ENCODE assay signal across 8 cellular contexts in genomic region chrX:47233333-47234113, GRCh38. TPM values are rescaled to one million over a fixed set of nuclear protein-coding genes. Genes with fewer than 3 reads are reported as not detected.
A peak's percentile ranks its signal among the peaks of the same experiment; 100 is the strongest.
DNase-seq lines count a peak whose midpoint lies in the region; ATAC-seq, FAIRE-seq and TF ChIP-seq lines count a peak whose summit lies in the region.

No MANE protein-coding gene starts in this region.

- H2AFZ ChIP-seq in astrocyte (ENCODE audit: low read depth, low read length): no peak overlapping the region

- H3K27me3 ChIP-seq in astrocyte (ENCODE audit: insufficient read depth, low read length) (no peaks in the 10 kb centered on the region), rectal smooth muscle tissue (ENCODE audit: control insufficient read depth, insufficient read depth, low read length) (no peaks in the 10 kb centered on the region), aorta (ENCODE audit: control insufficient read depth in 1 of 2, insufficient read depth in 2 of 2, low read length in 1 of 2) (no peaks in the 10 kb centered on the region)

- H3K4me3 ChIP-seq in astrocyte (ENCODE audit: insufficient read depth, low read depth, low read length) (peak overlapping the region; percentile 84), rectal smooth muscle tissue (ENCODE audit: low read length) (peak overlapping the region; percentile 71), aorta (ENCODE audit: low read length in 2 of 2) (peak overlapping the region; percentile 45 to 82)

- TF ChIP-seq CTCF in astrocyte (IDR thresholded peaks at IDR 0.05; ENCODE audit: insufficient read depth, low read depth, low read length): no peak

- H3K4me2 ChIP-seq in astrocyte (ENCODE audit: low read length): peak overlapping the region; percentile 93

- H3K9ac ChIP-seq in astrocyte (ENCODE audit: low read length): peak overlapping the region; percentile 99
- H3K9ac ChIP-seq in rectal smooth muscle tissue (ENCODE audit: low read length): no peak overlapping the region

- DNase-seq in NCI-H187 treated with DMSO at 0.1 percent for 48 hours (lab: John Stamatoyannopoulos, UW): peak; percentile 57
- DNase-seq in T-helper 2 cell treated with Interferon-gamma antibody and Interleukin-4, amounts not matched to agents 5 μg/mL and 100 μg/mL, for 36 hours (ENCODE audit: low spot score): peak; percentile 92
- peak; percentile 95 for DNase-seq in astrocyte (ENCODE audit: low read depth)
- DNase-seq in hepatic stellate cell (ENCODE audit: low spot score): peak; percentile 91
- DNase-seq in aorta: peak; percentile 96 to 97

- peaks cover 7% of the 10 kb centered on the region for H4K20me1 ChIP-seq in astrocyte (ENCODE audit: insufficient read depth, low read length)

- WGBS in aorta, 2 donors: 1 to 12% methylated on average over 48 to 51 of the region's 51 CpGs

- H3K27me3 Mint-ChIP-seq in T-helper 2 cell treated with Interferon-gamma antibody and Interleukin-4, amounts not matched to agents 5 μg/mL and 100 μg/mL, for 36 hours (ENCODE audit: low read depth): no peaks in the 10 kb centered on the region
- no peaks in the 10 kb centered on the region for H3K27me3 Mint-ChIP-seq in astrocyte (ENCODE audit: low read depth, unreplicated experiment)

- peak; percentile 56 for TF ChIP-seq POLR2A in GM18505 (IDR thresholded peaks at IDR 0.05; ENCODE audit: borderline replicate concordance, extremely low read depth, insufficient read depth, insufficient read length)

- no peaks in the 10 kb centered on the region for H3K9me3 Mint-ChIP-seq in T-helper 2 cell treated with Interferon-gamma antibody and Interleukin-4, amounts not matched to agents 5 μg/mL and 100 μg/mL, for 36 hours
- H3K9me3 Mint-ChIP-seq in astrocyte (ENCODE audit: unreplicated experiment): peaks cover 1% of the 10 kb centered on the region

- H3K36me3 Mint-ChIP-seq in T-helper 2 cell treated with Interferon-gamma antibody and Interleukin-4, amounts not matched to agents 5 μg/mL and 100 μg/mL, for 36 hours (ENCODE audit: low read depth): peaks cover 19% of the 10 kb centered on the region
- no peaks in the 10 kb centered on the region for H3K36me3 Mint-ChIP-seq in astrocyte (ENCODE audit: low read depth, unreplicated experiment)

- H3K36me3 ChIP-seq in astrocyte (ENCODE audit: insufficient read depth, low read length): no peaks in the 10 kb centered on the region
- peaks cover 3% of the 10 kb centered on the region for H3K36me3 ChIP-seq in rectal smooth muscle tissue (ENCODE audit: control insufficient read depth, insufficient read depth, low read length)
- no peaks in the 10 kb centered on the region for H3K36me3 ChIP-seq in aorta (ENCODE audit: control insufficient read depth in 1 of 2, insufficient read depth in 2 of 2, low read length in 1 of 2)

- H3K27ac ChIP-seq in astrocyte (ENCODE audit: low read depth, low read length): peak overlapping the region; percentile 99
- peak overlapping the region; percentile 95 for H3K27ac ChIP-seq in rectal smooth muscle tissue (ENCODE audit: low read depth, low read length)
- peak overlapping the region; percentile 43 to 58 for H3K27ac ChIP-seq in aorta (ENCODE audit: low read depth in 1 of 2, low read length in 2 of 2)

- H3K4me3 Mint-ChIP-seq in T-helper 2 cell treated with Interferon-gamma antibody and Interleukin-4, amounts not matched to agents 5 μg/mL and 100 μg/mL, for 36 hours: peak overlapping the region; percentile 96
- peak overlapping the region; percentile 94 for H3K4me3 Mint-ChIP-seq in astrocyte (ENCODE audit: unreplicated experiment)

- peaks cover 9% of the 10 kb centered on the region for H3K4me1 Mint-ChIP-seq in T-helper 2 cell treated with Interferon-gamma antibody and Interleukin-4, amounts not matched to agents 5 μg/mL and 100 μg/mL, for 36 hours (ENCODE audit: low read depth)
- peaks cover 2% of the 10 kb centered on the region for H3K4me1 Mint-ChIP-seq in astrocyte (ENCODE audit: low read depth, unreplicated experiment)

- H3K79me2 ChIP-seq in astrocyte (ENCODE audit: insufficient read depth, low read length): peaks cover 48% of the 10 kb centered on the region

- peak overlapping the region; percentile 100 for H3K27ac Mint-ChIP-seq in T-helper 2 cell treated with Interferon-gamma antibody and Interleukin-4, amounts not matched to agents 5 μg/mL and 100 μg/mL, for 36 hours
- peak overlapping the region; percentile 98 for H3K27ac Mint-ChIP-seq in astrocyte (ENCODE audit: unreplicated experiment)

- no peaks in the 10 kb centered on the region for H3K9me3 ChIP-seq in astrocyte (ENCODE audit: insufficient read depth, low read depth, low read length)
- no peaks in the 10 kb centered on the region for H3K9me3 ChIP-seq in aorta (ENCODE audit: control insufficient read depth, low read length)

- intact Hi-C loops in aorta (cut with DNase I): loop anchor here in 1 of 2 donors (1.0 to 5.0 kb wide), 2 partner anchors 15 to 129 kb away; partner anchors contain the start of gene CDK16

- ATAC-seq in GM18505 (IDR thresholded peaks at IDR 0.05; ENCODE audit: unreplicated experiment) (peak; percentile 84), HG02970 (IDR thresholded peaks at IDR 0.05; ENCODE audit: low FRiP score, unreplicated experiment) (peak; percentile 77), aorta (ENCODE audit: low FRiP score) (peak; percentile 94)

- no peak for FAIRE-seq in astrocyte (lab: Jason Lieb, UNC)

- H3K4me1 ChIP-seq in astrocyte (ENCODE audit: insufficient read depth, low read length): peaks cover 9% of the 10 kb centered on the region
- no peaks in the 10 kb centered on the region for H3K4me1 ChIP-seq in rectal smooth muscle tissue (ENCODE audit: control insufficient read depth, insufficient read depth, low read length)
- H3K4me1 ChIP-seq in aorta (ENCODE audit: control insufficient read depth in 1 of 2, insufficient read depth in 2 of 2, low read length in 2 of 2): no peaks in the 10 kb centered on the region

RNA-seq across cellular contexts. Expression of gene USP11, which starts 0.7 kb away (rescaled TPM):
- total RNA-seq in astrocyte (75.7 and 80.8 TPM in 2 replicates), aorta (10 to 100 TPM; 68.9 to 90.3 TPM)
- polyA plus RNA-seq in aorta: 10 to 100 TPM; 15.3 to 79.0 TPM

RNA-seq across cellular contexts. Expression of gene CDK16, which starts 15.0 kb away (rescaled TPM):
- total RNA-seq in astrocyte: 110 and 128 TPM in 2 replicates
- 10 to 100 TPM; 52.5 to 61.3 TPM for total RNA-seq in aorta
- polyA plus RNA-seq in aorta: 10 to 100 TPM; 14.0 to 45.5 TPM

RNA-seq across cellular contexts. Expression of gene UBA1, which starts 39.9 kb away (rescaled TPM):
- total RNA-seq in astrocyte (232 and 244 TPM in 2 replicates), aorta (100 to 1,000 TPM; 160 to 167 TPM)
- 100 to 1,000 TPM in 1 of 2 donors, 10 to 100 TPM in 1; 33.8 to 109 TPM for polyA plus RNA-seq in aorta

Comparison
In these comparisons a context has a peak if more than half of its experiments do, and no peak if none do; other contexts are left out.
1. Peak in every context shown above with its lines: DNase-seq, ATAC-seq, H3K4me3 ChIP-seq and H3K27ac ChIP-seq.